Comparison of ENCODE assay signal across 1 cellular context in the genomic region with DNA sequence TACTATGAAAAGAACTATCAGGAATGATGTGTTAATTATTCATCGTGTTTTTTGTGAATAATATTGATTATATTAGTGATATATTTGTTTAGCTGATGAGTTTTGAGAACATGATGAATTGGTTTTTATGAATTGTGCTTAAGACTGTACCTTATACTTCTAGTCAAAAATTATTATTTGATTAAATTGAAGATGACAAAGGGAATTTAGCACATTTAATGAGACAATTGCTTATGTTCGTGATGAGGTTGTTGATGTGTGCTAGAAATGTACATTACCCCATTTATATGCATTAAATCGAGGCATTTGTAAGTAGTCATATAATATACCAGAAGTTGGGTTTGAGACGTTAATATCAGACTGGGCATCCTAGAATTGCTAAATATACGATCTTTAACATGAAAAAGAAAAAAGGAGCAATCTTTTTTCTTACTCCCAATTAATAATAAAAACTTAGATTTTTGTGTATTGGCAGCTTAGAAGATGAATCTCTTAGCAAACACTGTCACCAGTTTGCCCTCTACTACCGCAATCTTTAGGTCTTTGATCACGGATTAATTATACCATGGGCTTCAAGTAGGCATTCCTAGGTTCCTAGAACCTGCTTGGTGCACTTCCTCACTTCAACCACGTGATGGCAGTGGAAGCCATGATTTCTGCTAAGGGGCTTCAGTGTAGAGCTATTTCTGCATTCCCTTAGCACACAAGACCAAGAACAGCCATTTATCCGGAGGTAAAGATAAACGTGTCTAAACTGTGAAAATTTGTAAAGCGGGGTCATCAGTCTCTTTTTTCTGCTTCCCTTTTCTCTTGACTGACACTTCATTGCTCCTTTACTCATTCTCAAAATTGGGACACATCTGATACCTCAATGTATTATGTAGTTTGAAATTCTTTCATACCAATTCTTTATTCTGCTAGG.
TF ChIP-seq lines count a peak whose summit lies in the region.

No MANE protein-coding gene starts in this region.

TF ChIP-seq in HepG2, 621 proteins besides CTCF, POLR2A, EP300 and RAD21 (continued from another document and continues in another):
- TF ChIP-seq ZNF768 (CRISPR knock-in tag; IDR thresholded peaks at IDR 0.05) (no peak), KLF11 (CRISPR knock-in tag; IDR thresholded peaks at IDR 0.05) (peak; percentile 39; the same call in 1 of the 2 replicates), POLR2G (IDR thresholded peaks at IDR 0.05; ENCODE audit: low read depth, low read length) (no peak), ZKSCAN1 (IDR thresholded peaks at IDR 0.05; ENCODE audit: low read length) (no peak), HMG20A (CRISPR knock-in tag; IDR thresholded peaks at IDR 0.05; ENCODE audit: borderline replicate concordance) (no peak), ZNF776 (CRISPR knock-in tag; IDR thresholded peaks at IDR 0.05) (no peak), RXRB (CRISPR knock-in tag; IDR thresholded peaks at IDR 0.05; ENCODE audit: borderline replicate concordance) (no peak), MYNN (CRISPR knock-in tag; IDR thresholded peaks at IDR 0.05; ENCODE audit: low read depth) (no peak), ZNF619 (CRISPR knock-in tag; IDR thresholded peaks at IDR 0.05) (no peak), ZNF333 (CRISPR knock-in tag; IDR thresholded peaks at IDR 0.05; ENCODE audit: borderline replicate concordance) (no peak), IKZF1 (IDR thresholded peaks at IDR 0.05) (no peak), BRCA1 (CRISPR knock-in tag; IDR thresholded peaks at IDR 0.05) (0 out of 2 replicates have a peak, but pooled peaks have one; percentile 34), GTF2F1 (IDR thresholded peaks at IDR 0.05; ENCODE audit: low read length) (no peak), RFXANK (CRISPR knock-in tag; IDR thresholded peaks at IDR 0.05) (no peak), ZNF883 (CRISPR knock-in tag; IDR thresholded peaks at IDR 0.05; ENCODE audit: not compliant biosample characterization) (no peak), DNMT1 (CRISPR knock-in tag; IDR thresholded peaks at IDR 0.05) (no peak), REPIN1 (CRISPR knock-in tag; IDR thresholded peaks at IDR 0.05; ENCODE audit: borderline replicate concordance, low read depth) (no peak), NCOA2 (CRISPR knock-in tag; IDR thresholded peaks at IDR 0.05) (no peak), ZFP1 (CRISPR knock-in tag; IDR thresholded peaks at IDR 0.05) (no peak), CEBPG (CRISPR knock-in tag; IDR thresholded peaks at IDR 0.05) (0 out of 2 replicates have a peak, but pooled peaks have one; percentile 3), ZBTB3 (CRISPR knock-in tag; IDR thresholded peaks at IDR 0.05; ENCODE audit: borderline replicate concordance, low read depth) (no peak), GATAD1 (CRISPR knock-in tag; IDR thresholded peaks at IDR 0.05) (peak; percentile 38; the same call in 1 of the 2 replicates), TCF7 (IDR thresholded peaks at IDR 0.05; ENCODE audit: low read depth) (no peak), GATAD2A (CRISPR knock-in tag; IDR thresholded peaks at IDR 0.05) (peak; percentile 22; the same call in 1 of the 2 replicates), FOXA1 (IDR thresholded peaks at IDR 0.05) (no peak), FOXA1 (CRISPR knock-in tag; IDR thresholded peaks at IDR 0.05) (no peak), ZNF660 (CRISPR knock-in tag; IDR thresholded peaks at IDR 0.05; ENCODE audit: borderline replicate concordance, low read depth) (no peak), ZNF672 (CRISPR knock-in tag; IDR thresholded peaks at IDR 0.05) (no peak), KDM5B (CRISPR knock-in tag; IDR thresholded peaks at IDR 0.05; ENCODE audit: borderline replicate concordance) (no peak), ATRX (CRISPR knock-in tag; IDR thresholded peaks at IDR 0.05; ENCODE audit: borderline replicate concordance) (no peak), KMT2B (CRISPR knock-in tag; IDR thresholded peaks at IDR 0.05) (no peak), ZNF850 (CRISPR knock-in tag; conservative IDR thresholded peaks at IDR 0.05) (no peak), ZNF879 (CRISPR knock-in tag; IDR thresholded peaks at IDR 0.05) (no peak), FOXM1 (CRISPR knock-in tag; IDR thresholded peaks at IDR 0.05) (no peak), ZNF30 (CRISPR knock-in tag; IDR thresholded peaks at IDR 0.05) (no peak), ZNF180 (CRISPR knock-in tag; IDR thresholded peaks at IDR 0.05; ENCODE audit: borderline replicate concordance, low read depth) (no peak), STAG1 (CRISPR knock-in tag; IDR thresholded peaks at IDR 0.05) (peak; percentile 93), SOX13 (IDR thresholded peaks at IDR 0.05) (no peak), SOX13 (CRISPR knock-in tag; conservative IDR thresholded peaks at IDR 0.05 in 1 of 2, IDR thresholded peaks at IDR 0.05 in 1 of 2) (no peak), ZNF326 (CRISPR knock-in tag; IDR thresholded peaks at IDR 0.05; ENCODE audit: borderline replicate concordance) (no peak), ZNF484 (CRISPR knock-in tag; IDR thresholded peaks at IDR 0.05; ENCODE audit: borderline replicate concordance, low read depth) (no peak), SP140L (CRISPR knock-in tag; IDR thresholded peaks at IDR 0.05; ENCODE audit: borderline replicate concordance) (no peak), MIXL1 (CRISPR knock-in tag; IDR thresholded peaks at IDR 0.05) (0 out of 2 replicates have a peak, but pooled peaks have one; percentile 42), GFI1 (CRISPR knock-in tag; IDR thresholded peaks at IDR 0.05; ENCODE audit: borderline replicate concordance) (no peak), STAT5B (CRISPR knock-in tag; IDR thresholded peaks at IDR 0.05) (no peak), NCOA1 (CRISPR knock-in tag; IDR thresholded peaks at IDR 0.05) (no peak), NPAS2 (CRISPR knock-in tag; IDR thresholded peaks at IDR 0.05; ENCODE audit: borderline replicate concordance) (no peak), ZNF567 (CRISPR knock-in tag; IDR thresholded peaks at IDR 0.05; ENCODE audit: borderline replicate concordance) (no peak), PHF5A (CRISPR knock-in tag; IDR thresholded peaks at IDR 0.05; ENCODE audit: low read depth, unreplicated experiment) (no peak), ZNF232 (CRISPR knock-in tag; IDR thresholded peaks at IDR 0.05; ENCODE audit: borderline replicate concordance) (no peak)
- TF ChIP-seq, protein P1, sequence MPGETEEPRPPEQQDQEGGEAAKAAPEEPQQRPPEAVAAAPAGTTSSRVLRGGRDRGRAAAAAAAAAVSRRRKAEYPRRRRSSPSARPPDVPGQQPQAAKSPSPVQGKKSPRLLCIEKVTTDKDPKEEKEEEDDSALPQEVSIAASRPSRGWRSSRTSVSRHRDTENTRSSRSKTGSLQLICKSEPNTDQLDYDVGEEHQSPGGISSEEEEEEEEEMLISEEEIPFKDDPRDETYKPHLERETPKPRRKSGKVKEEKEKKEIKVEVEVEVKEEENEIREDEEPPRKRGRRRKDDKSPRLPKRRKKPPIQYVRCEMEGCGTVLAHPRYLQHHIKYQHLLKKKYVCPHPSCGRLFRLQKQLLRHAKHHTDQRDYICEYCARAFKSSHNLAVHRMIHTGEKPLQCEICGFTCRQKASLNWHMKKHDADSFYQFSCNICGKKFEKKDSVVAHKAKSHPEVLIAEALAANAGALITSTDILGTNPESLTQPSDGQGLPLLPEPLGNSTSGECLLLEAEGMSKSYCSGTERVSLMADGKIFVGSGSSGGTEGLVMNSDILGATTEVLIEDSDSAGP (CRISPR knock-in tag; IDR thresholded peaks at IDR 0.05; ENCODE audit: borderline replicate concordance), result no peak
- TF ChIP-seq, protein P2, sequence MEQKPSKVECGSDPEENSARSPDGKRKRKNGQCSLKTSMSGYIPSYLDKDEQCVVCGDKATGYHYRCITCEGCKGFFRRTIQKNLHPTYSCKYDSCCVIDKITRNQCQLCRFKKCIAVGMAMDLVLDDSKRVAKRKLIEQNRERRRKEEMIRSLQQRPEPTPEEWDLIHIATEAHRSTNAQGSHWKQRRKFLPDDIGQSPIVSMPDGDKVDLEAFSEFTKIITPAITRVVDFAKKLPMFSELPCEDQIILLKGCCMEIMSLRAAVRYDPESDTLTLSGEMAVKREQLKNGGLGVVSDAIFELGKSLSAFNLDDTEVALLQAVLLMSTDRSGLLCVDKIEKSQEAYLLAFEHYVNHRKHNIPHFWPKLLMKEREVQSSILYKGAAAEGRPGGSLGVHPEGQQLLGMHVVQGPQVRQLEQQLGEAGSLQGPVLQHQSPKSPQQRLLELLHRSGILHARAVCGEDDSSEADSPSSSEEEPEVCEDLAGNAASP (CRISPR knock-in tag; IDR thresholded peaks at IDR 0.05; ENCODE audit: borderline replicate concordance), result 0 out of 2 replicates have a peak, but pooled peaks have one; percentile 18
- TF ChIP-seq, protein P3, sequence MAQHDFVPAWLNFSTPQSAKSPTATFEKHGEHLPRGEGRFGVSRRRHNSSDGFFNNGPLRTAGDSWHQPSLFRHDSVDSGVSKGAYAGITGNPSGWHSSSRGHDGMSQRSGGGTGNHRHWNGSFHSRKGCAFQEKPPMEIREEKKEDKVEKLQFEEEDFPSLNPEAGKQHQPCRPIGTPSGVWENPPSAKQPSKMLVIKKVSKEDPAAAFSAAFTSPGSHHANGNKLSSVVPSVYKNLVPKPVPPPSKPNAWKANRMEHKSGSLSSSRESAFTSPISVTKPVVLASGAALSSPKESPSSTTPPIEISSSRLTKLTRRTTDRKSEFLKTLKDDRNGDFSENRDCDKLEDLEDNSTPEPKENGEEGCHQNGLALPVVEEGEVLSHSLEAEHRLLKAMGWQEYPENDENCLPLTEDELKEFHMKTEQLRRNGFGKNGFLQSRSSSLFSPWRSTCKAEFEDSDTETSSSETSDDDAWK (CRISPR knock-in tag; IDR thresholded peaks at IDR 0.05), result no peak
- TF ChIP-seq, protein P4, sequence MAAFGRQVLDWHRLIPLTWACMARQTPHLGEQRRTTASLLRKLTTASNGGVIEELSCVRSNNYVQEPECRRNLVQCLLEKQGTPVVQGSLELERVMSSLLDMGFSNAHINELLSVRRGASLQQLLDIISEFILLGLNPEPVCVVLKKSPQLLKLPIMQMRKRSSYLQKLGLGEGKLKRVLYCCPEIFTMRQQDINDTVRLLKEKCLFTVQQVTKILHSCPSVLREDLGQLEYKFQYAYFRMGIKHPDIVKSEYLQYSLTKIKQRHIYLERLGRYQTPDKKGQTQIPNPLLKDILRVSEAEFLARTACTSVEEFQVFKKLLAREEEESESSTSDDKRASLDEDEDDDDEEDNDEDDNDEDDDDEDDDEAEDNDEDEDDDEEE (CRISPR knock-in tag; IDR thresholded peaks at IDR 0.05), result no peak
- TF ChIP-seq, protein P5, sequence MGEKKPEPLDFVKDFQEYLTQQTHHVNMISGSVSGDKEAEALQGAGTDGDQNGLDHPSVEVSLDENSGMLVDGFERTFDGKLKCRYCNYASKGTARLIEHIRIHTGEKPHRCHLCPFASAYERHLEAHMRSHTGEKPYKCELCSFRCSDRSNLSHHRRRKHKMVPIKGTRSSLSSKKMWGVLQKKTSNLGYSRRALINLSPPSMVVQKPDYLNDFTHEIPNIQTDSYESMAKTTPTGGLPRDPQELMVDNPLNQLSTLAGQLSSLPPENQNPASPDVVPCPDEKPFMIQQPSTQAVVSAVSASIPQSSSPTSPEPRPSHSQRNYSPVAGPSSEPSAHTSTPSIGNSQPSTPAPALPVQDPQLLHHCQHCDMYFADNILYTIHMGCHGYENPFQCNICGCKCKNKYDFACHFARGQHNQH (CRISPR knock-in tag; IDR thresholded peaks at IDR 0.05), result no peak
- TF ChIP-seq, protein P6, sequence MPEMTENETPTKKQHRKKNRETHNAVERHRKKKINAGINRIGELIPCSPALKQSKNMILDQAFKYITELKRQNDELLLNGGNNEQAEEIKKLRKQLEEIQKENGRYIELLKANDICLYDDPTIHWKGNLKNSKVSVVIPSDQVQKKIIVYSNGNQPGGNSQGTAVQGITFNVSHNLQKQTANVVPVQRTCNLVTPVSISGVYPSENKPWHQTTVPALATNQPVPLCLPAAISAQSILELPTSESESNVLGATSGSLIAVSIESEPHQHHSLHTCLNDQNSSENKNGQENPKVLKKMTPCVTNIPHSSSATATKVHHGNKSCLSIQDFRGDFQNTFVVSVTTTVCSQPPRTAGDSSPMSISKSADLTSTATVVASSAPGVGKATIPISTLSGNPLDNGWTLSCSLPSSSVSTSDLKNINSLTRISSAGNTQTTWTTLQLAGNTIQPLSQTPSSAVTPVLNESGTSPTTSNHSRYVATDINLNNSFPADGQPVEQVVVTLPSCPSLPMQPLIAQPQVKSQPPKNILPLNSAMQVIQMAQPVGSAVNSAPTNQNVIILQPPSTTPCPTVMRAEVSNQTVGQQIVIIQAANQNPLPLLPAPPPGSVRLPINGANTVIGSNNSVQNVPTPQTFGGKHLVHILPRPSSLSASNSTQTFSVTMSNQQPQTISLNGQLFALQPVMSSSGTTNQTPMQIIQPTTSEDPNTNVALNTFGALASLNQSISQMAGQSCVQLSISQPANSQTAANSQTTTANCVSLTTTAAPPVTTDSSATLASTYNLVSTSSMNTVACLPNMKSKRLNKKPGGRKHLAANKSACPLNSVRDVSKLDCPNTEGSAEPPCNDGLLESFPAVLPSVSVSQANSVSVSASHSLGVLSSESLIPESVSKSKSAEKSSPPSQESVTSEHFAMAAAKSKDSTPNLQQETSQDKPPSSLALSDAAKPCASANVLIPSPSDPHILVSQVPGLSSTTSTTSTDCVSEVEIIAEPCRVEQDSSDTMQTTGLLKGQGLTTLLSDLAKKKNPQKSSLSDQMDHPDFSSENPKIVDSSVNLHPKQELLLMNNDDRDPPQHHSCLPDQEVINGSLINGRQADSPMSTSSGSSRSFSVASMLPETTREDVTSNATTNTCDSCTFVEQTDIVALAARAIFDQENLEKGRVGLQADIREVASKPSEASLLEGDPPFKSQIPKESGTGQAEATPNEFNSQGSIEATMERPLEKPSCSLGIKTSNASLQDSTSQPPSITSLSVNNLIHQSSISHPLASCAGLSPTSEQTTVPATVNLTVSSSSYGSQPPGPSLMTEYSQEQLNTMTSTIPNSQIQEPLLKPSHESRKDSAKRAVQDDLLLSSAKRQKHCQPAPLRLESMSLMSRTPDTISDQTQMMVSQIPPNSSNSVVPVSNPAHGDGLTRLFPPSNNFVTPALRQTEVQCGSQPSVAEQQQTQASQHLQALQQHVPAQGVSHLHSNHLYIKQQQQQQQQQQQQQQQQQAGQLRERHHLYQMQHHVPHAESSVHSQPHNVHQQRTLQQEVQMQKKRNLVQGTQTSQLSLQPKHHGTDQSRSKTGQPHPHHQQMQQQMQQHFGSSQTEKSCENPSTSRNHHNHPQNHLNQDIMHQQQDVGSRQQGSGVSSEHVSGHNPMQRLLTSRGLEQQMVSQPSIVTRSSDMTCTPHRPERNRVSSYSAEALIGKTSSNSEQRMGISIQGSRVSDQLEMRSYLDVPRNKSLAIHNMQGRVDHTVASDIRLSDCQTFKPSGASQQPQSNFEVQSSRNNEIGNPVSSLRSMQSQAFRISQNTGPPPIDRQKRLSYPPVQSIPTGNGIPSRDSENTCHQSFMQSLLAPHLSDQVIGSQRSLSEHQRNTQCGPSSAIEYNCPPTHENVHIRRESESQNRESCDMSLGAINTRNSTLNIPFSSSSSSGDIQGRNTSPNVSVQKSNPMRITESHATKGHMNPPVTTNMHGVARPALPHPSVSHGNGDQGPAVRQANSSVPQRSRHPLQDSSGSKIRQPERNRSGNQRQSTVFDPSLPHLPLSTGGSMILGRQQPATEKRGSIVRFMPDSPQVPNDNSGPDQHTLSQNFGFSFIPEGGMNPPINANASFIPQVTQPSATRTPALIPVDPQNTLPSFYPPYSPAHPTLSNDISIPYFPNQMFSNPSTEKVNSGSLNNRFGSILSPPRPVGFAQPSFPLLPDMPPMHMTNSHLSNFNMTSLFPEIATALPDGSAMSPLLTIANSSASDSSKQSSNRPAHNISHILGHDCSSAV (CRISPR knock-in tag; IDR thresholded peaks at IDR 0.05; ENCODE audit: borderline replicate concordance), result no peak
- TF ChIP-seq, protein P7, sequence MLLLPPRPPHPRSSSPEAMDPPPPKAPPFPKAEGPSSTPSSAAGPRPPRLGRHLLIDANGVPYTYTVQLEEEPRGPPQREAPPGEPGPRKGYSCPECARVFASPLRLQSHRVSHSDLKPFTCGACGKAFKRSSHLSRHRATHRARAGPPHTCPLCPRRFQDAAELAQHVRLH (CRISPR knock-in tag; IDR thresholded peaks at IDR 0.05; ENCODE audit: borderline replicate concordance, low read depth), result 0 out of 2 replicates have a peak, but pooled peaks have one; percentile 43
